7 cellular contexts compared by ENCODE assay signal in the genomic region with DNA sequence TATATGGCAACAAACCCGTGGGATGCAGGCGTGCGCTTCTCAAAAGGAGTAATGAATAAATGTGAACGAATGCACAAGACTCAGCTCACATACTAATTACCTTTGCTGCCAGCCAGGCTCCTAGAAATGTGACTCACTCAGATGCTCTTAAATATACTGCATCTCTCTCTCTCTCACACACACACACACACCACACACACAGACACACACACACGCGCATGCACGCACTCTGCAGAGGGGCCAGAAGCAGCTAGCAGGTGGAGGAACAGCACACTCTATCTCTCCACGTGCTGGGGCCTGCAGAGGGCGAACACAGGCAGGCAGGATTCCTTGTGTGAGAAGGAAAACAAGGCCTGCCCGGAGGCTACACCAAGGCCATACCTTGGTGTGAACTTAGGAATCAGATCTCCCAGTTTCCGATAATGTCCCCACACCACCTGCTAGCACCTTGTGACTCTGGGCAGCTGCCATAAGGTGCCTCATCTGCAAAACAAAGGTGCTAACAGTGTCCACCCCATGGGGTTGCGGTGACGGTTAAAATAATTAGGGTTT. TPM values are rescaled to one million over a fixed set of nuclear protein-coding genes. Genes with fewer than 3 reads are reported as not detected.
DNase-seq lines count a peak whose midpoint lies in the region; ATAC-seq and TF ChIP-seq lines count a peak whose summit lies in the region.

No MANE protein-coding gene starts in this region.

- in situ Hi-C loops in KBM-7 (cut with MboI; ENCODE audit: low pct_unique_long_range_greater_than_20kb, low sequenced_read_pairs): no loop called here

- H3K9me3 Mint-ChIP-seq in glutamatergic neuron (ENCODE audit: unreplicated experiment): peaks cover 19% of the 10 kb centered on the region

- peaks cover 11% of the 10 kb centered on the region for H3K27me3 Mint-ChIP-seq in glutamatergic neuron (ENCODE audit: unreplicated experiment)

- peak; percentile 23 for DNase-seq in KBM-7
- peak; percentile 56 for DNase-seq in NCI-H774 (lab: John Stamatoyannopoulos, UW)
- peak; percentile 65 for DNase-seq in glutamatergic neuron
- peak in 7 of 49 donors; percentile 14 to 41 (median 26) for DNase-seq in substantia nigra (lab: John Stamatoyannopoulos, UW)
- DNase-seq in COLO829 (ENCODE audit: low spot score): no peak

- peaks cover 38% of the 10 kb centered on the region for H3K4me1 Mint-ChIP-seq in glutamatergic neuron (ENCODE audit: low read depth, unreplicated experiment)

- no peak overlapping the region for H3K4me3 Mint-ChIP-seq in glutamatergic neuron (ENCODE audit: unreplicated experiment)

- H3K27ac Mint-ChIP-seq in glutamatergic neuron (ENCODE audit: unreplicated experiment): peak overlapping the region; percentile 28

- no peak for TF ChIP-seq CTCF in glutamatergic neuron (IDR thresholded peaks at IDR 0.05; ENCODE audit: partially characterized antibody, unreplicated experiment)

- no peak for ATAC-seq in HG03280 (IDR thresholded peaks at IDR 0.05; ENCODE audit: unreplicated experiment)
- ATAC-seq in HG03095 (IDR thresholded peaks at IDR 0.05; ENCODE audit: unreplicated experiment): no peak

- peak overlapping the region; percentile 66 for H3K27ac ChIP-seq in substantia nigra (ENCODE audit: low read depth, low read length, poor library complexity, severe bottlenecking)

- no peaks in the 10 kb centered on the region for H3K36me3 Mint-ChIP-seq in glutamatergic neuron (ENCODE audit: unreplicated experiment)

RNA-seq across cellular contexts. Expression of a gene that starts 5.3 kb away (rescaled TPM):
- total RNA-seq in glutamatergic neuron (ENCODE audit: unreplicated experiment): 8.7 TPM
